34 cellular contexts compared by ENCODE assay signal in genomic region chr7:113922049-113922448, GRCh38. TPM values are rescaled to one million over a fixed set of nuclear protein-coding genes. Genes with fewer than 3 reads are reported as not detected.
"Had no signal": no experiment of that assay in that cellular context is flagged by ENCODE, and none has a peak within 500 bp of the region (broad histone marks: within the 10 kb centered on the region; RNA-seq: fewer than 3 reads in every experiment).

No MANE protein-coding gene starts in this region.

- ATAC-seq: esophagus mucosa; gastroesophageal sphincter; heart left ventricle; left colon; lower lobe of right lung; right lobe of liver; stimulated activated naive CD8-positive, alpha-beta T cell treated with anti-CD3 and anti-CD28 coated beads, Interleukin-15, amount 100 ng/mL, for 72 hours; upper lobe of right lung had no signal

- H3K4me1 ChIP-seq: colonic mucosa, gastroesophageal sphincter, lower lobe of right lung, right lobe of liver, suprapubic skin, transverse colon, upper lobe of right lung, uterus had no signal

- H3K4me3 ChIP-seq: colonic mucosa, gastroesophageal sphincter, heart left ventricle, left ventricle myocardium inferior, lower lobe of right lung, right lobe of liver, skin epidermis, suprapubic skin, transverse colon, upper lobe of right lung, uterus had no signal

- H3K27me3 ChIP-seq: colonic mucosa, gastroesophageal sphincter, heart left ventricle, right lobe of liver, suprapubic skin, transverse colon, upper lobe of right lung, uterus had no signal

- H3K27me3 Mint-ChIP-seq: central memory CD8-positive, alpha-beta T cell; dendritic cell treated with granulocyte-macrophage colony-stimulating factor and Interleukin-4, amounts not matched to agents 40 ng/mL and 50 ng/mL, for 4 days; stimulated activated naive CD8-positive, alpha-beta T cell treated with anti-CD3 and anti-CD28 coated beads, Interleukin-15, amount 100 ng/mL, for 72 hours had no signal

- H3K4me3 Mint-ChIP-seq: central memory CD8-positive, alpha-beta T cell; dendritic cell treated with granulocyte-macrophage colony-stimulating factor and Interleukin-4, amounts not matched to agents 40 ng/mL and 50 ng/mL, for 4 days; endodermal cell; immature natural killer cell; nephron; stimulated activated naive CD8-positive, alpha-beta T cell treated with anti-CD3 and anti-CD28 coated beads, Interleukin-15, amount 100 ng/mL, for 72 hours had no signal

- H3K9me3 Mint-ChIP-seq: central memory CD8-positive, alpha-beta T cell; dendritic cell treated with granulocyte-macrophage colony-stimulating factor and Interleukin-4, amounts not matched to agents 40 ng/mL and 50 ng/mL, for 4 days; endodermal cell; nephron had no signal

- H3K36me3 ChIP-seq: colonic mucosa, gastroesophageal sphincter, heart left ventricle, left ventricle myocardium inferior, lower lobe of right lung, right lobe of liver, suprapubic skin, transverse colon, upper lobe of right lung, uterus had no signal

- DNase-seq: colonic mucosa; effector CD8-positive, alpha-beta T cell; endodermal cell; foreskin fibroblast; heart left ventricle; hypothalamus; immature natural killer cell; islet precursor cell; kidney glomerular epithelial cell; left colon; left ventricle myocardium inferior; lower lobe of right lung; posterior cingulate gyrus; right lobe of liver; stimulated activated CD4-positive, alpha-beta T cell treated with anti-CD3 and anti-CD28 coated beads, Interleukin-12 subunit alpha, Interleukin-12 subunit beta, amount 100 ng/mL, for 4 hours; stimulated activated CD4-positive, alpha-beta T cell treated with anti-CD3 and anti-CD28 coated beads, Interleukin-1b, Interleukin-23, amount 100 ng/mL, for 48 hours; stimulated activated CD4-positive, alpha-beta T cell treated with anti-CD3 and anti-CD28 coated beads, Interleukin-4, amount 100 ng/mL, for 1 hour; stimulated activated CD8-positive, alpha-beta memory T cell treated with anti-CD3 and anti-CD28 coated beads, Interleukin-4, amount 100 ng/mL, for 48 hours; stimulated activated naive CD4-positive, alpha-beta T cell; stimulated activated naive CD8-positive, alpha-beta T cell treated with anti-CD3 and anti-CD28 coated beads, Interleukin-15, amount 100 ng/mL, for 72 hours; transverse colon; upper lobe of right lung; uterus had no signal

- H3K27ac ChIP-seq: colonic mucosa, epithelial cell of prostate, gastroesophageal sphincter, heart left ventricle, left ventricle myocardium inferior, lower lobe of right lung, right lobe of liver, skin epidermis, suprapubic skin, transverse colon, upper lobe of right lung, uterus had no signal

- H3K27ac Mint-ChIP-seq: dendritic cell treated with granulocyte-macrophage colony-stimulating factor and Interleukin-4, amounts not matched to agents 40 ng/mL and 50 ng/mL, for 4 days; endodermal cell; immature natural killer cell; nephron; stimulated activated naive CD8-positive, alpha-beta T cell treated with anti-CD3 and anti-CD28 coated beads, Interleukin-15, amount 100 ng/mL, for 72 hours had no signal

- H3K9me3 ChIP-seq: colonic mucosa, gastroesophageal sphincter, heart left ventricle, left ventricle myocardium inferior, lower lobe of right lung, right lobe of liver, suprapubic skin, transverse colon, upper lobe of right lung, uterus had no signal

- H3K36me3 Mint-ChIP-seq: immature natural killer cell had no signal

- H3K4me1 Mint-ChIP-seq: central memory CD8-positive, alpha-beta T cell; endodermal cell; immature natural killer cell; nephron; stimulated activated naive CD8-positive, alpha-beta T cell treated with anti-CD3 and anti-CD28 coated beads, Interleukin-15, amount 100 ng/mL, for 72 hours had no signal

RNA-seq across cellular contexts. Expression of gene PPP1R3A, which starts 3.2 kb away (rescaled TPM):
- total RNA-seq: colonic mucosa, endodermal cell, esophagus mucosa, left colon, mesenteric fat pad, osteocyte, pulmonary artery endothelial cell, suprapubic skin, transverse colon, upper lobe of right lung had no signal
- polyA plus RNA-seq: immature natural killer cell had no signal
